Comparison of ENCODE assay signal across 8 cellular contexts in the genomic region with DNA sequence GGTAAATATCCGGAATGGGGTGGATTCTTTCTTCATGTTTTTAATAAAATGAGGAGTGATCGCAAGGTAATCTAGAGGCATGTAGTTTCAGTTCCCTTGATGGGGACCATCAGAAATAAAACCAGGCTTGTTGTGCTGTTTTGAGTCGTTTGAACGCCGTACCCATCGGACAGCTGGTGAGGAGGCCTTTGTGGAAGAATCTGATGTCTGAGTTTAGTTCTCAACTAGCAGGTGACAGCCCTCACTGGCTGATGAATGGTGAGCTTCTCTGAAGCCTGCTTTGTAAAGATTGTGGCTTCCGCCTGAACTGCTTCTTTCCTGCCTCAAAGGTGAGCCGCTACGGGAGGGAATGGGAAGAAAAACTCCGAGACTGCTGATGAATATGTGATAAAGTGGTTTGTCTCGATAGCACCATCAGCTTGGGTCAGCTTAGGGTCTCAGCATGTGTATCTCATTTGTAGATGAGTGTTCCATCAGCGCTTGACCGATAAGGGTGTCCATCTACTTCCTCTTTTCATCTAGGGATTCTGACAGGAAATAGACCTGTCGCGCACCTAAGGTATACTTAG. TPM values are rescaled to one million over a fixed set of nuclear protein-coding genes. Genes with fewer than 3 reads are reported as not detected.
A peak's percentile ranks its signal among the peaks of the same experiment; 100 is the strongest.
DNase-seq lines count a peak whose midpoint lies in the region; ATAC-seq and TF ChIP-seq lines count a peak whose summit lies in the region.

No MANE protein-coding gene starts in this region.

- H3K4me1 Mint-ChIP-seq in brain = peaks cover 52% of the 10 kb centered on the region

- POLR2A ChIA-PET in RWPE1 (lab: Yijun Ruan, JAX; ENCODE audit: low non-redundant PET) = interaction anchor here (0.5 to 1.0 kb wide), 3 partner anchors 11 to 382 kb away, joined by 3 to 4 read pairs (median 3); no protein-coding TSS in a partner anchor

- H3K4me1 ChIP-seq in thoracic aorta (ENCODE audit: control insufficient read depth in 1 of 2, low read depth in 2 of 2) = peaks cover 32 to 44% of the 10 kb centered on the region in 2 donors

- peaks cover 0 to 3% (median 0%) of the 10 kb centered on the region in 5 experiments for H3K9me3 Mint-ChIP-seq in brain

- H3K27me3 ChIP-seq in thoracic aorta (replicated peaks; ENCODE audit: insufficient read depth) = no peaks in the 10 kb centered on the region

- H3K36me3 ChIP-seq in thoracic aorta = no peaks in the 10 kb centered on the region

- DNase-seq in NCI-H1092 treated with DMSO at 0.1 percent for 48 hours (lab: John Stamatoyannopoulos, UW) (peak; percentile 35), NCI-H1092 (lab: John Stamatoyannopoulos, UW) (no peak), RWPE1 (ENCODE audit: low spot score) (peak; percentile 26), lung microvascular endothelial cell (ENCODE audit: low read depth in 2 of 2) (peak; percentile 23 to 37), thoracic aorta (ENCODE audit: low spot score) (no peak), NCI-H1694 treated with DMSO at 0.1 percent for 48 hours (lab: John Stamatoyannopoulos, UW) (no peak)

- H3K27me3 Mint-ChIP-seq in brain = peaks cover 12% of the 10 kb centered on the region

- peak overlapping the region; percentile 86 to 98 (median 95) for H3K27ac Mint-ChIP-seq in brain

- peaks cover 31% of the 10 kb centered on the region for H3K36me3 Mint-ChIP-seq in brain

- no peaks in the 10 kb centered on the region for H3K9me3 ChIP-seq in thoracic aorta

- H3K27ac ChIP-seq in RWPE1 = peak overlapping the region; percentile 82
- H3K27ac ChIP-seq in thoracic aorta = peak overlapping the region in 1 of 2 donors; percentile 55

- TF ChIP-seq CTCF in RWPE1 (conservative IDR thresholded peaks at IDR 0.05; ENCODE audit: low read depth) (no peak), brain (conservative IDR thresholded peaks at IDR 0.05) (no peak), thoracic aorta (IDR thresholded peaks at IDR 0.05) (no peak)

- H3K4me3 Mint-ChIP-seq in brain = peak overlapping the region; percentile 90 to 98 (median 97)

- ATAC-seq in HG02759 (IDR thresholded peaks at IDR 0.05; ENCODE audit: unreplicated experiment) (peak; percentile 15), thoracic aorta (ENCODE audit: insufficient number of reproducible peaks, low FRiP score, low read depth) (no peak)

- H3K4me3 ChIP-seq in thoracic aorta = peak overlapping the region; percentile 88

- CTCF ChIA-PET in RWPE1 (lab: Yijun Ruan, JAX) = interaction anchor here (0.7 kb wide), 1 partner anchor 17 kb away, joined by 3 read pairs; no protein-coding TSS in a partner anchor

RNA-seq across cellular contexts. Expression of a gene that starts 1.0 kb away (rescaled TPM):
- polyA plus RNA-seq in brain (ENCODE audit: insufficient read depth, low read depth, low replicate concordance) = 52.2 TPM
- total RNA-seq in lung microvascular endothelial cell = 42.9 and 67.1 TPM in 2 replicates
- 100 to 1,000 TPM; 108 to 130 TPM for total RNA-seq in thoracic aorta

Comparison
In these comparisons a context has a peak if more than half of its experiments do, and no peak if none do; other contexts are left out.
1. DNase-seq: peak in NCI-H1092 treated with DMSO at 0.1 percent for 48 hours (single experiment), RWPE1 (single experiment) and lung microvascular endothelial cell (2 of 2); none in NCI-H1092 (single experiment), thoracic aorta (single experiment) and NCI-H1694 treated with DMSO at 0.1 percent for 48 hours (single experiment).